Comparison of ENCODE assay signal across 14 cellular contexts in the genomic region with DNA sequence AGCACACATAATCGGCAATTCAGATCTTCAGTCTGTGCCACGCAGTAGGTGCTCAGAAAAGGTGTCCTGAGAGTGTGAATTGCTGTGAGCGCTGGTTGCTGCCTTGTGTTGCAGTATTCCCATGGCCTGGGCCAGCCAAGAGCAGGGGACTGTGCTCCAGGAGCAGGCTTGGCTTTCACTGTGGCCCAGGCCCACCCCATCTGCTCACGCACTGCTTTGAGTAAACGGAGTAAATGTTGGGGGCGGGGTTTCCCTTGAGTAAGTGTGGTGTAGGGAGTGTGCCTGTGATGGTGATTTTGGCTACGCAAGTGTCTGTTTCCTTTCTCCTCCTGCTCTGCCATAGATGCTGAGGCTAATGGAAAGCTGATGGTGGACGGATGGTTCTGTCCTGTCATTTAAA. TPM values are rescaled to one million over a fixed set of nuclear protein-coding genes. Genes with fewer than 3 reads are reported as not detected.
DNase-seq lines count a peak whose midpoint lies in the region; ATAC-seq and TF ChIP-seq lines count a peak whose summit lies in the region.
"Had no signal": no experiment of that assay in that cellular context is flagged by ENCODE, and none has a peak within 500 bp of the region (broad histone marks: within the 10 kb centered on the region; RNA-seq: fewer than 3 reads in every experiment).

No MANE protein-coding gene starts in this region.

- H2BK5ac ChIP-seq in IMR-90 (ENCODE audit: low read depth, low read length, poor library complexity, severe bottlenecking) = peak overlapping the region; percentile 57

- no peaks in the 10 kb centered on the region for H3K9me3 Mint-ChIP-seq in CD4-positive, CD25-positive, alpha-beta regulatory T cell
- H3K9me3 Mint-ChIP-seq in progenitor cell of endocrine pancreas (ENCODE audit: low read depth) = no peaks in the 10 kb centered on the region
- H3K9me3 Mint-ChIP-seq in activated CD4-positive, alpha-beta T cell treated with anti-CD3 and anti-CD28 coated beads, Interleukin-2, amount 10 ng/mL, durations not matched to agents 7 days and 5 days = no peaks in the 10 kb centered on the region

- H3K18ac ChIP-seq in IMR-90 (ENCODE audit: low read depth, low read length) = no peak overlapping the region

- TF ChIP-seq RAD21 in IMR-90 (IDR thresholded peaks at IDR 0.05; ENCODE audit: low read length) = no peak

- TF ChIP-seq POLR2A in IMR-90 (IDR thresholded peaks at IDR 0.05; ENCODE audit: low read depth, low read length) = no peak
- TF ChIP-seq POLR2A in esophagus muscularis mucosa (IDR thresholded peaks at IDR 0.05; ENCODE audit: low read depth) = no peak
- TF ChIP-seq POLR2A in GM18505 (IDR thresholded peaks at IDR 0.05; ENCODE audit: borderline replicate concordance, extremely low read depth, insufficient read depth, insufficient read length) = no peak

- no peak overlapping the region for H3K56ac ChIP-seq in IMR-90 (ENCODE audit: extremely low read depth, insufficient read depth, low read length)

- 100% methylated on average over 1 of the region's 8 CpGs; no CpG with 5 or more reads in 1 of the 2 experiments for WGBS in IMR-90 (ENCODE audit: extremely low coverage in 2 of 2, insufficient read length in 1 of 2), 2 experiments
- 86% methylated on average over 8 of the region's 8 CpGs for WGBS in esophagus muscularis mucosa

- CTCF ChIA-PET in IMR-90 (lab: Yijun Ruan, JAX) = interaction anchor here (1.4 kb wide), 1 partner anchor 15 kb away, joined by 6 read pairs; no protein-coding TSS in a partner anchor
- CTCF ChIA-PET in activated CD4-positive, alpha-beta T cell treated with anti-CD3 and anti-CD28 coated beads, Interleukin-2, amount 10 ng/mL, durations not matched to agents 7 days and 5 days (lab: Charles Lee) = interaction anchor here (0.7 kb wide), 1 partner anchor 9 kb away, joined by 3 read pairs; no protein-coding TSS in a partner anchor

- H2BK120ac ChIP-seq in IMR-90 (ENCODE audit: low read depth, low read length) = no peak overlapping the region

- H4K91ac ChIP-seq in IMR-90 (ENCODE audit: insufficient read depth, low read depth, low read length) = no peak overlapping the region

- H2BK20ac ChIP-seq in IMR-90 (ENCODE audit: low read depth, low read length) = no peak overlapping the region

- H2AK5ac ChIP-seq in IMR-90 (ENCODE audit: low read depth, low read length) = peak overlapping the region; percentile 78; the same call in 1 of the 2 replicates

- peak overlapping the region; percentile 53 for H3K14ac ChIP-seq in IMR-90 (replicated peaks; ENCODE audit: low read depth, low read length)

- DNase-seq in CD4-positive, CD25-positive, alpha-beta regulatory T cell = no peak
- DNase-seq in IMR-90 (no peak), esophagus muscularis mucosa (ENCODE audit: extremely low spot score) (no peak), progenitor cell of endocrine pancreas (ENCODE audit: low spot score, unreplicated experiment) (no peak), NCI-H2227 (lab: John Stamatoyannopoulos, UW; ENCODE audit: unreplicated experiment) (no peak), epidermal melanocyte (ENCODE audit: insufficient read length, low spot score) (no peak)
- no peak for DNase-seq in activated CD4-positive, alpha-beta T cell treated with anti-CD3 and anti-CD28 coated beads, Interleukin-2, amount 10 ng/mL, durations not matched to agents 7 days and 5 days
- DNase-seq: central memory CD4-positive, alpha-beta T cell; DMS79; head of caudate nucleus; naive B cell; NCI-H524; T-helper 1 cell had no signal

- H3K4me3 Mint-ChIP-seq in CD4-positive, CD25-positive, alpha-beta regulatory T cell = peak overlapping the region in 3 of 4 donors; percentile 22 to 75 (median 38)
- peak overlapping the region; percentile 80 for H3K4me3 Mint-ChIP-seq in progenitor cell of endocrine pancreas (ENCODE audit: low read depth)
- no peak overlapping the region for H3K4me3 Mint-ChIP-seq in activated CD4-positive, alpha-beta T cell treated with anti-CD3 and anti-CD28 coated beads, Interleukin-2, amount 10 ng/mL, durations not matched to agents 7 days and 5 days

- peak overlapping the region in 1 of 2 experiments; percentile 15; a peak in 1 of 4 replicates for H4K8ac ChIP-seq in IMR-90 (ENCODE audit: low read depth in 2 of 2, low read length in 2 of 2)

- H2AK9ac ChIP-seq in IMR-90 (replicated peaks; ENCODE audit: low read depth, low read length, poor library complexity) = peak overlapping the region; percentile 89

- no peak for TF ChIP-seq CTCF in IMR-90 (conservative IDR thresholded peaks at IDR 0.05; ENCODE audit: low read depth, low read length)
- no peak for TF ChIP-seq CTCF in esophagus muscularis mucosa (IDR thresholded peaks at IDR 0.05)
- TF ChIP-seq CTCF in progenitor cell of endocrine pancreas (IDR thresholded peaks at IDR 0.05; ENCODE audit: unreplicated experiment) = no peak

- peaks cover 2% of the 10 kb centered on the region for H3K27me3 ChIP-seq in CD4-positive, CD25-positive, alpha-beta regulatory T cell (ENCODE audit: control insufficient read depth, insufficient read depth, low read length)
- H3K27me3 ChIP-seq in IMR-90 (ENCODE audit: control insufficient read depth, insufficient read depth, low read length) = no peaks in the 10 kb centered on the region
- no peaks in the 10 kb centered on the region for H3K27me3 ChIP-seq in esophagus muscularis mucosa

- H3K4me1 Mint-ChIP-seq in CD4-positive, CD25-positive, alpha-beta regulatory T cell = peaks cover 8 to 15% (median 11%) of the 10 kb centered on the region in 4 donors
- peaks cover 15% of the 10 kb centered on the region for H3K4me1 Mint-ChIP-seq in progenitor cell of endocrine pancreas (ENCODE audit: low read depth)
- H3K4me1 Mint-ChIP-seq in activated CD4-positive, alpha-beta T cell treated with anti-CD3 and anti-CD28 coated beads, Interleukin-2, amount 10 ng/mL, durations not matched to agents 7 days and 5 days = peaks cover 10% of the 10 kb centered on the region

- peaks cover 32% of the 10 kb centered on the region for H3K27me3 Mint-ChIP-seq in CD4-positive, CD25-positive, alpha-beta regulatory T cell
- no peaks in the 10 kb centered on the region for H3K27me3 Mint-ChIP-seq in progenitor cell of endocrine pancreas
- peaks cover 64% of the 10 kb centered on the region for H3K27me3 Mint-ChIP-seq in activated CD4-positive, alpha-beta T cell treated with anti-CD3 and anti-CD28 coated beads, Interleukin-2, amount 10 ng/mL, durations not matched to agents 7 days and 5 days

- BruUV-seq in IMR-90 (replicated peaks; lab: Mats Ljungman, UMichigan) = no TSS peak

- H3K36me3 ChIP-seq in CD4-positive, CD25-positive, alpha-beta regulatory T cell (ENCODE audit: control insufficient read depth, insufficient read depth, low read length) = no peaks in the 10 kb centered on the region
- H3K36me3 ChIP-seq in IMR-90 (ENCODE audit: control insufficient read depth, insufficient read depth, low read length) = peaks cover 17% of the 10 kb centered on the region
- H3K36me3 ChIP-seq in esophagus muscularis mucosa = peaks cover 3 to 6% (median 5%) of the 10 kb centered on the region in 4 donors

- peak overlapping the region; percentile 84 for H3K4me2 ChIP-seq in IMR-90 (ENCODE audit: low read depth, low read length)

- H3K23ac ChIP-seq in IMR-90 (ENCODE audit: low read depth, low read length) = no peak overlapping the region

- no peak overlapping the region for H2AFZ ChIP-seq in IMR-90 (replicated peaks; ENCODE audit: low read length, poor library complexity)

- peaks cover 66% of the 10 kb centered on the region for H4K20me1 ChIP-seq in IMR-90 (ENCODE audit: insufficient read depth, low read length)

- in situ Hi-C loops in IMR-90 (cut with MboI; ENCODE audit: low sequenced_read_pairs) = no loop called here

- peak overlapping the region; percentile 16; the same call in 1 of the 2 replicates for H3K9ac ChIP-seq in IMR-90 (ENCODE audit: low read depth, low read length)

- POLR2A ChIA-PET in IMR-90 (lab: Charles Lee; ENCODE audit: unreplicated experiment) = interaction anchor here (0.6 kb wide), 1 partner anchor 24 kb away, joined by 3 read pairs; no protein-coding TSS in a partner anchor
- POLR2A ChIA-PET in activated CD4-positive, alpha-beta T cell treated with anti-CD3 and anti-CD28 coated beads, Interleukin-2, amount 10 ng/mL, durations not matched to agents 7 days and 5 days (lab: Charles Lee) = no interaction called here

- ATAC-seq in CD4-positive, CD25-positive, alpha-beta regulatory T cell (ENCODE audit: low read depth in 2 of 2) = no peak
- ATAC-seq in IMR-90 (ENCODE audit: low read depth) (no peak), GM18505 (IDR thresholded peaks at IDR 0.05; ENCODE audit: unreplicated experiment) (no peak)

- no peak overlapping the region for H3K4me3 ChIP-seq in CD4-positive, CD25-positive, alpha-beta regulatory T cell (ENCODE audit: low read depth, low read length)
- no peak overlapping the region for H3K4me3 ChIP-seq in IMR-90 (ENCODE audit: insufficient read depth, low read depth, low read length)
- peak overlapping the region in 2 of 4 donors; percentile 86 to 93 for H3K4me3 ChIP-seq in esophagus muscularis mucosa

- H3K27ac ChIP-seq in CD4-positive, CD25-positive, alpha-beta regulatory T cell (ENCODE audit: insufficient read depth, low read length, poor library complexity, severe bottlenecking) = no peak overlapping the region
- H3K27ac ChIP-seq in IMR-90 (ENCODE audit: insufficient read depth, low read length) (peak overlapping the region; percentile 99), esophagus muscularis mucosa (replicated peaks in 1 of 4) (peak overlapping the region; percentile 90 to 96 (median 93))

- no peak overlapping the region; the same call in 1 of the 2 replicates for H3K4ac ChIP-seq in IMR-90 (ENCODE audit: low read depth, low read length)

- H3K79me1 ChIP-seq in IMR-90 (ENCODE audit: low read depth in 1 of 2, low read length in 2 of 2) = peaks cover 5 to 53% of the 10 kb centered on the region in 2 experiments

- H3K9me1 ChIP-seq in IMR-90 (ENCODE audit: insufficient read depth, low read length) = peaks cover 23% of the 10 kb centered on the region

- H2BK15ac ChIP-seq in IMR-90 (ENCODE audit: low read depth, low read length) = no peak overlapping the region

- H4K5ac ChIP-seq in IMR-90 (ENCODE audit: low read depth, low read length) = no peak overlapping the region

- H3K27ac Mint-ChIP-seq in CD4-positive, CD25-positive, alpha-beta regulatory T cell = no peak overlapping the region
- no peak overlapping the region for H3K27ac Mint-ChIP-seq in progenitor cell of endocrine pancreas
- H3K27ac Mint-ChIP-seq in activated CD4-positive, alpha-beta T cell treated with anti-CD3 and anti-CD28 coated beads, Interleukin-2, amount 10 ng/mL, durations not matched to agents 7 days and 5 days = no peak overlapping the region

- TF ChIP-seq EP300 in esophagus muscularis mucosa (IDR thresholded peaks at IDR 0.05) = no peak

- peaks cover 21% of the 10 kb centered on the region for H3K4me1 ChIP-seq in CD4-positive, CD25-positive, alpha-beta regulatory T cell (ENCODE audit: control insufficient read depth, insufficient read depth, low read length, poor library complexity, severe bottlenecking)
- H3K4me1 ChIP-seq in IMR-90 (ENCODE audit: control insufficient read depth, insufficient read depth, low read length) (peaks cover 17% of the 10 kb centered on the region), esophagus muscularis mucosa (peaks cover 24 to 62% (median 54%) of the 10 kb centered on the region in 4 donors)

- intact Hi-C loops in IMR-90 (cut with micrococcal nuclease) = no loop called here
- intact Hi-C loops in esophagus muscularis mucosa (cut with DNase I) = loop anchor here (5.0 kb wide), 2 partner anchors 128 to 198 kb away; partner anchors contain the start of genes FADD and PPFIA1

- dilution Hi-C loops in IMR-90 (cut with HindIII; ENCODE audit: low sequenced_read_pairs, unreplicated experiment) = no loop called here

- H3K9me3 ChIP-seq in CD4-positive, CD25-positive, alpha-beta regulatory T cell (ENCODE audit: control insufficient read depth in 2 of 2, low read length in 2 of 2) = no peaks in the 10 kb centered on the region
- H3K9me3 ChIP-seq in IMR-90 (ENCODE audit: control insufficient read depth, insufficient read depth, low read length) (no peaks in the 10 kb centered on the region), esophagus muscularis mucosa (no peaks in the 10 kb centered on the region)

- no peaks in the 10 kb centered on the region for H3K36me3 Mint-ChIP-seq in CD4-positive, CD25-positive, alpha-beta regulatory T cell
- H3K36me3 Mint-ChIP-seq in progenitor cell of endocrine pancreas (ENCODE audit: insufficient read depth) = peaks cover 3% of the 10 kb centered on the region
- no peaks in the 10 kb centered on the region for H3K36me3 Mint-ChIP-seq in activated CD4-positive, alpha-beta T cell treated with anti-CD3 and anti-CD28 coated beads, Interleukin-2, amount 10 ng/mL, durations not matched to agents 7 days and 5 days (ENCODE audit: low read depth)
- H3K36me3 Mint-ChIP-seq: naive B cell had no signal

RNA-seq across cellular contexts. Expression of gene CTTN, which starts 2.3 kb away (rescaled TPM):
- total RNA-seq in CD4-positive, CD25-positive, alpha-beta regulatory T cell = 5.4 TPM
- polyA plus RNA-seq in CD4-positive, CD25-positive, alpha-beta regulatory T cell = under 1 TPM in 1 of 4 donors, not detected in 3; 0.37 TPM
- 287 and 341 TPM in 2 replicates for total RNA-seq in IMR-90 (2012; rRNA removed)
- 278 and 296 TPM in 2 replicates for polyA plus RNA-seq in IMR-90 (2012; rRNA removed)
- 121 and 139 TPM in 2 replicates for polyA plus RNA-seq in IMR-90 (2012; cell fraction: cytosol; rRNA removed)
- 1,027 and 1,310 TPM in 2 replicates for polyA plus RNA-seq in IMR-90 (2012; cell fraction: nucleus; rRNA removed; ENCODE audit: low replicate concordance)
- total RNA-seq in esophagus muscularis mucosa = 100 to 1,000 TPM; 111 to 164 (median 146) TPM
- total RNA-seq in progenitor cell of endocrine pancreas = 239 and 244 TPM in 2 replicates
- under 1 TPM; 0.42 to 0.54 TPM for total RNA-seq in activated CD4-positive, alpha-beta T cell treated with anti-CD3 and anti-CD28 coated beads, Interleukin-2, amount 10 ng/mL, durations not matched to agents 7 days and 5 days

Comparison
In these comparisons a context has a peak if more than half of its experiments do, and no peak if none do; other contexts are left out.
1. RNA of gene CTTN, which starts 2.3 kb away (total RNA-seq): 287 to 341 TPM in IMR-90, 239 to 244 TPM in progenitor cell of endocrine pancreas and 111 to 164 TPM in esophagus muscularis mucosa; 5.4 TPM in CD4-positive, CD25-positive, alpha-beta regulatory T cell (single experiment) and 0.42 to 0.54 TPM in activated CD4-positive, alpha-beta T cell treated with anti-CD3 and anti-CD28 coated beads, Interleukin-2, amount 10 ng/mL, durations not matched to agents 7 days and 5 days; every median in the first group is over 10 times any median in the second.